In the genomic region with DNA sequence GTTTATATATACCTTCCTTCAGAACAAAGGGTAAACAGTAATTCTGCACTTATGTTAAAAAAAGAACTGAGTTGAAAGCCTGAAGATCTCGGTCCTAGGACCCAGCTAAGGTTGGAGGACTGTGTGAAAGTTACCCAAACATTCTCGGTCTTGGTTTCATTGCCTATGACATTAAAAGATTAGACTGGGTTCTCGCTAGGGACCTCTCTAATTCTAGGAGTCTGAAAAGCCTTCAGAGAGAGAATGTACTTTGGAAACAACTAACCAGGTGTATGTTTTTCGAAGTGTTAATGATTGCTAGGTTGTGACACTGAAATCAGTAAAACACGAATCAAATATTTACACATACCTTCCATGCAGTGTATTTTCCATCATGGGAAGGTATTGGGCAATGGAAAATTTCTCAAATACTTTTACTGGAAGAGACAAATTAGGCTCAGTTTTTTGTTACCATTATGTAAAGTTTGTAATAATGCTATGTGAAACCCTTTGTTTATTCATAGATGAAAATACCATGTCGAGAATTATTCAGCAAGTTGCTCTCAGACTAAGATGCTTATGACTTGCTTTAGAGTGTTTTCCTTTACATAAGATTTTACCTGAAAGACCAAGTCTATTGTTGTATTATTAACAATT, we compare ENCODE assay signal across 15 cellular contexts.
DNase-seq lines count a peak whose midpoint lies in the region; ATAC-seq and TF ChIP-seq lines count a peak whose summit lies in the region.
"Had no signal": no experiment of that assay in that cellular context is flagged by ENCODE, and none has a peak within 500 bp of the region (broad histone marks: within the 10 kb centered on the region; RNA-seq: fewer than 3 reads in every experiment).

No MANE protein-coding gene starts in this region.

- peak overlapping the region; percentile 89 for H3K27ac ChIP-seq in VCaP
- H3K27ac ChIP-seq: right atrium auricular region, thyroid gland had no signal

- peaks cover 8% of the 10 kb centered on the region for H3K9me3 Mint-ChIP-seq in progenitor cell of endocrine pancreas (ENCODE audit: low read depth)
- no peaks in the 10 kb centered on the region for H3K9me3 Mint-ChIP-seq in activated CD4-positive, alpha-beta T cell treated with anti-CD3 and anti-CD28 coated beads, Interleukin-2, amount 10 ng/mL, durations not matched to agents 7 days and 5 days
- H3K9me3 Mint-ChIP-seq: activated naive CD4-positive, alpha-beta T cell treated with anti-CD3 and anti-CD28 coated beads, Interleukin-2, amount 50 U/mL, for 24 hours had no signal

- H3K4me3 Mint-ChIP-seq in progenitor cell of endocrine pancreas (ENCODE audit: low read depth), result no peak overlapping the region
- H3K4me3 Mint-ChIP-seq in activated CD4-positive, alpha-beta T cell treated with anti-CD3 and anti-CD28 coated beads, Interleukin-2, amount 10 ng/mL, durations not matched to agents 7 days and 5 days, result no peak overlapping the region
- H3K4me3 Mint-ChIP-seq: activated naive CD4-positive, alpha-beta T cell treated with anti-CD3 and anti-CD28 coated beads, Interleukin-2, amount 50 U/mL, for 24 hours; CD4-positive, CD25-positive, alpha-beta regulatory T cell; T-helper 17 cell had no signal

- POLR2A ChIA-PET in activated CD4-positive, alpha-beta T cell treated with anti-CD3 and anti-CD28 coated beads, Interleukin-2, amount 10 ng/mL, durations not matched to agents 7 days and 5 days (lab: Charles Lee), result no interaction called here

- H3K36me3 Mint-ChIP-seq in progenitor cell of endocrine pancreas (ENCODE audit: insufficient read depth), result peaks cover 3% of the 10 kb centered on the region
- no peaks in the 10 kb centered on the region for H3K36me3 Mint-ChIP-seq in activated CD4-positive, alpha-beta T cell treated with anti-CD3 and anti-CD28 coated beads, Interleukin-2, amount 10 ng/mL, durations not matched to agents 7 days and 5 days (ENCODE audit: low read depth)
- H3K36me3 Mint-ChIP-seq: activated naive CD4-positive, alpha-beta T cell treated with anti-CD3 and anti-CD28 coated beads, Interleukin-2, amount 50 U/mL, for 24 hours; CD4-positive, CD25-positive, alpha-beta regulatory T cell had no signal

- CTCF ChIA-PET in activated CD4-positive, alpha-beta T cell treated with anti-CD3 and anti-CD28 coated beads, Interleukin-2, amount 10 ng/mL, durations not matched to agents 7 days and 5 days (lab: Charles Lee), result no interaction called here

- no peak for TF ChIP-seq CTCF in VCaP (conservative IDR thresholded peaks at IDR 0.05)
- no peak for TF ChIP-seq CTCF in progenitor cell of endocrine pancreas (IDR thresholded peaks at IDR 0.05; ENCODE audit: unreplicated experiment)
- no peak for TF ChIP-seq CTCF in GM13976 (IDR thresholded peaks at IDR 0.05; ENCODE audit: borderline replicate concordance, control extremely low read depth, extremely low read depth, insufficient read depth, missing control alignments)

- peaks cover 26% of the 10 kb centered on the region for H3K4me1 Mint-ChIP-seq in progenitor cell of endocrine pancreas (ENCODE audit: low read depth)
- no peaks in the 10 kb centered on the region for H3K4me1 Mint-ChIP-seq in activated CD4-positive, alpha-beta T cell treated with anti-CD3 and anti-CD28 coated beads, Interleukin-2, amount 10 ng/mL, durations not matched to agents 7 days and 5 days
- H3K4me1 Mint-ChIP-seq: activated naive CD4-positive, alpha-beta T cell treated with anti-CD3 and anti-CD28 coated beads, Interleukin-2, amount 50 U/mL, for 24 hours; CD4-positive, CD25-positive, alpha-beta regulatory T cell; T-helper 17 cell had no signal

- in situ Hi-C loops in GM13976 (cut with MboI; ENCODE audit: low sequenced_read_pairs, unreplicated experiment), result no loop called here

- H3K27me3 Mint-ChIP-seq in progenitor cell of endocrine pancreas, result no peaks in the 10 kb centered on the region
- peaks cover 1% of the 10 kb centered on the region for H3K27me3 Mint-ChIP-seq in activated CD4-positive, alpha-beta T cell treated with anti-CD3 and anti-CD28 coated beads, Interleukin-2, amount 10 ng/mL, durations not matched to agents 7 days and 5 days
- H3K27me3 Mint-ChIP-seq: T-helper 17 cell had no signal

- ATAC-seq in GM18909 (IDR thresholded peaks at IDR 0.05; ENCODE audit: poor library complexity, unreplicated experiment) (peak; percentile 94), HG02763 (IDR thresholded peaks at IDR 0.05; ENCODE audit: unreplicated experiment) (peak; percentile 85), HG03439 (IDR thresholded peaks at IDR 0.05; ENCODE audit: unreplicated experiment) (no peak)
- ATAC-seq: T-helper 17 cell had no signal

- no peak for DNase-seq in progenitor cell of endocrine pancreas (ENCODE audit: low spot score, unreplicated experiment)
- DNase-seq in activated CD4-positive, alpha-beta T cell treated with anti-CD3 and anti-CD28 coated beads, Interleukin-2, amount 10 ng/mL, durations not matched to agents 7 days and 5 days, result no peak
- no peak for DNase-seq in NCI-H128 (lab: John Stamatoyannopoulos, UW; ENCODE audit: unreplicated experiment)
- DNase-seq in GM13976 (ENCODE audit: low spot score), result no peak
- DNase-seq: CD4-positive, CD25-positive, alpha-beta regulatory T cell; dermis blood vessel endothelial cell; IMR-90; T-helper 17 cell; thyroid gland had no signal

- peak overlapping the region; percentile 98 for H3K27ac Mint-ChIP-seq in progenitor cell of endocrine pancreas
- no peak overlapping the region for H3K27ac Mint-ChIP-seq in activated CD4-positive, alpha-beta T cell treated with anti-CD3 and anti-CD28 coated beads, Interleukin-2, amount 10 ng/mL, durations not matched to agents 7 days and 5 days
- H3K27ac Mint-ChIP-seq: activated naive CD4-positive, alpha-beta T cell treated with anti-CD3 and anti-CD28 coated beads, Interleukin-2, amount 50 U/mL, for 24 hours; CD4-positive, CD25-positive, alpha-beta regulatory T cell; T-helper 17 cell had no signal
